ENCODE assay signal across 17 cellular contexts in genomic region chr17:42920922-42921321, GRCh38. TPM values are rescaled to one million over a fixed set of nuclear protein-coding genes. Genes with fewer than 3 reads are reported as not detected.
DNase-seq lines count a peak whose midpoint lies in the region; ATAC-seq and TF ChIP-seq lines count a peak whose summit lies in the region.
"Had no signal": no experiment of that assay in that cellular context is flagged by ENCODE, and none has a peak within 500 bp of the region (broad histone marks: within the 10 kb centered on the region; RNA-seq: fewer than 3 reads in every experiment).

No MANE protein-coding gene starts in this region.

- H3K9me3 Mint-ChIP-seq in endothelial cell (ENCODE audit: unreplicated experiment) (no peaks in the 10 kb centered on the region), mesothelial cell of epicardium (peaks cover 3% of the 10 kb centered on the region)
- H3K9me3 Mint-ChIP-seq: activated T-cell treated with anti-CD3 and anti-CD28 coated beads, Interleukin-2, amount 50 U/mL, for 4 hours had no signal

- DNase-seq in GM12865 (ENCODE audit: low read depth) = peak; percentile 11
- DNase-seq in NCI-H2029 (lab: John Stamatoyannopoulos, UW) = peak; percentile 19
- DNase-seq in endothelial cell (ENCODE audit: low spot score) = no peak
- DNase-seq in mesothelial cell of epicardium (ENCODE audit: low spot score in 2 of 2, unreplicated experiment in 2 of 2) = no peak
- DNase-seq in activated gamma-delta T cell (lab: John Stamatoyannopoulos, UW) = no peak
- DNase-seq: activated CD4-positive, alpha-beta T cell treated with anti-CD3 and anti-CD28 coated beads, Interleukin-2, amount 50 U/mL, for 4 hours; activated T-cell treated with anti-CD3 and anti-CD28 coated beads, Interleukin-2, amount 50 U/mL, for 4 hours; glutamatergic neuron; SIG-M5; T-helper 9 cell had no signal

- H3K4me3 ChIP-seq in GM12865 (ENCODE audit: low read depth, low read length) = no peak overlapping the region

- no peaks in the 10 kb centered on the region for H3K36me3 Mint-ChIP-seq in endothelial cell (ENCODE audit: low read depth, unreplicated experiment)
- H3K36me3 Mint-ChIP-seq in mesothelial cell of epicardium = no peaks in the 10 kb centered on the region

- TF ChIP-seq CTCF in GM12865 (IDR thresholded peaks at IDR 0.05; ENCODE audit: insufficient read depth, low read depth, low read length, missing control alignments) = no peak
- TF ChIP-seq CTCF in endothelial cell (IDR thresholded peaks at IDR 0.05; ENCODE audit: unreplicated experiment) = no peak
- TF ChIP-seq CTCF in mesothelial cell of epicardium (IDR thresholded peaks at IDR 0.05; ENCODE audit: unreplicated experiment) = no peak

- H3K4me3 Mint-ChIP-seq in endothelial cell (ENCODE audit: unreplicated experiment) (peak overlapping the region; percentile 23), mesothelial cell of epicardium (no peak overlapping the region)
- H3K4me3 Mint-ChIP-seq: activated T-cell treated with anti-CD3 and anti-CD28 coated beads, Interleukin-2, amount 50 U/mL, for 4 hours; B cell had no signal

- H3K27me3 Mint-ChIP-seq in endothelial cell (ENCODE audit: unreplicated experiment) = no peaks in the 10 kb centered on the region
- H3K27me3 Mint-ChIP-seq in mesothelial cell of epicardium (ENCODE audit: low read depth) = no peaks in the 10 kb centered on the region

- H3K4me1 Mint-ChIP-seq in endothelial cell (ENCODE audit: unreplicated experiment) = peaks cover 14% of the 10 kb centered on the region
- H3K4me1 Mint-ChIP-seq in mesothelial cell of epicardium = peaks cover 25% of the 10 kb centered on the region
- H3K4me1 Mint-ChIP-seq: B cell had no signal

- H3K27ac Mint-ChIP-seq in endothelial cell (ENCODE audit: unreplicated experiment) = peak overlapping the region; percentile 86
- peak overlapping the region; percentile 27 for H3K27ac Mint-ChIP-seq in mesothelial cell of epicardium
- H3K27ac Mint-ChIP-seq: B cell, progenitor cell of endocrine pancreas had no signal

- ATAC-seq in HG03108 (IDR thresholded peaks at IDR 0.05; ENCODE audit: unreplicated experiment) (no peak), HG02623 (IDR thresholded peaks at IDR 0.05; ENCODE audit: unreplicated experiment) (no peak), GM19035 (IDR thresholded peaks at IDR 0.05; ENCODE audit: unreplicated experiment) (no peak)
- ATAC-seq: activated T-cell treated with anti-CD3 and anti-CD28 coated beads, Interleukin-2, amount 50 U/mL, for 4 hours had no signal

RNA-seq across cellular contexts. Expression of gene G6PC1, which starts 20.3 kb away (rescaled TPM):
- total RNA-seq in endothelial cell (ENCODE audit: unreplicated experiment) (not detected), mesothelial cell of epicardium (not detected in 3 replicates)
- total RNA-seq: B cell, Daoy, myocyte, progenitor cell of endocrine pancreas had no signal

RNA-seq across cellular contexts. Expression of gene AARSD1, which starts 43.3 kb away (rescaled TPM):
- total RNA-seq in endothelial cell (ENCODE audit: unreplicated experiment) (39.6 TPM), mesothelial cell of epicardium (58.6 to 66.0 TPM (median 59.1 TPM) in 3 replicates)

RNA-seq across cellular contexts. Expression of gene PTGES3L, which starts 59.0 kb away (rescaled TPM):
- total RNA-seq in endothelial cell (ENCODE audit: unreplicated experiment) (1.5 TPM), mesothelial cell of epicardium (1.5 to 2.0 TPM (median 1.6 TPM) in 3 replicates)

RNA-seq across cellular contexts. Expression of gene RUNDC1, which starts 59.4 kb away (rescaled TPM):
- total RNA-seq in endothelial cell (ENCODE audit: unreplicated experiment) (12.2 TPM), mesothelial cell of epicardium (13.1 to 13.9 TPM (median 13.2 TPM) in 3 replicates)

Comparison
In these comparisons a context has a peak if more than half of its experiments do, and no peak if none do; other contexts are left out.
1. DNase-seq: peak in GM12865 (single experiment) and NCI-H2029 (single experiment); none in endothelial cell (single experiment), mesothelial cell of epicardium (0 of 2) and activated gamma-delta T cell (single experiment).